ENCODE assay signal across 9 cellular contexts in the genomic region with DNA sequence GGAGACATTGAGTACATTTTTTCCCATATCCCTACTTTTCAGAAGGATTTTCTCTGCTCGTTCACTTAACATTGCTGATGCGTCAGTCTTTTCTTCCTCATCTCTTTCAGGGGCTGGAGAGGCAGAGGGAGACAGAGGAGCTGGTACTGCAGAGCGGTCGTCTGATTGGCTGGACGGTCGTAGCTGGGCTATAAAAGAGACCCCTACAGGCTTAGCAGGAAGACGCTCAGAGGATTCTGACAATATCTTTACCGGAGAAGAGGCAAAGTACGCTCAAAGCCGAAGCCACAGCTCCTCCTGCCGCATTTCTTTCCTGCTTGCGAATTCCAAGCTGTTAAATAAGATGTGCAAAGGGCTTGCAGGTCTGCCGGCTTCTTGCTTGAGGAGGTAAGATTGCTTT. TPM values are rescaled to one million over a fixed set of nuclear protein-coding genes. Genes with fewer than 3 reads are reported as not detected.
A peak's percentile ranks its signal among the peaks of the same experiment; 100 is the strongest.
DNase-seq lines count a peak whose midpoint lies in the region; ATAC-seq and TF ChIP-seq lines count a peak whose summit lies in the region.
"Had no signal": no experiment of that assay in that cellular context is flagged by ENCODE, and none has a peak within 500 bp of the region (broad histone marks: within the 10 kb centered on the region; RNA-seq: fewer than 3 reads in every experiment).

TSS of gene RGS4 (plus strand) at position 220 of the 400 bp plus-strand sequence. CDS start at position 344, 124 bp downstream.

- H3K4me3 ChIP-seq in parathyroid adenoma (ENCODE audit: low read depth, low read length) = no peak within 1 kb of the TSS

- CTCF ChIA-PET in CD4-positive, alpha-beta T cell (lab: Charles Lee) = no interaction called here

- no peaks in the 10 kb centered on the region for H3K4me1 Mint-ChIP-seq in activated T-cell treated with anti-CD3 and anti-CD28 coated beads, Interleukin-2, amount 50 U/mL, for 24 hours (ENCODE audit: low read depth)
- no peaks in the 10 kb centered on the region for H3K4me1 Mint-ChIP-seq in CD4-positive, alpha-beta T cell (ENCODE audit: low read depth)

- H3K4me1 ChIP-seq in parathyroid adenoma = no peaks in the 10 kb centered on the region

- intact Hi-C loops in Right ventricle myocardium inferior (cut with DNase I) = no loop called here
- intact Hi-C loops in CD4-positive, alpha-beta T cell (cut with DNase I, micrococcal nuclease) = no loop called here

- H3K27ac ChIP-seq in VCaP (peak within 1 kb of the TSS; percentile 67), parathyroid adenoma (no peak within 1 kb of the TSS)
- no peak within 1 kb of the TSS for H3K27ac ChIP-seq in CD4-positive, alpha-beta T cell (ENCODE audit: low read depth, low read length)

- no peak within 1 kb of the TSS for H2AFZ ChIP-seq in parathyroid adenoma

- no peaks in the 10 kb centered on the region for H3K79me2 ChIP-seq in parathyroid adenoma

- H3K27ac Mint-ChIP-seq in activated T-cell treated with anti-CD3 and anti-CD28 coated beads, Interleukin-2, amount 50 U/mL, for 24 hours = no peak within 1 kb of the TSS
- H3K27ac Mint-ChIP-seq in CD4-positive, alpha-beta T cell = no peak within 1 kb of the TSS

- H3K27me3 ChIP-seq in parathyroid adenoma (ENCODE audit: control insufficient read depth, insufficient read depth, low read length) = no peaks in the 10 kb centered on the region
- peaks cover 44% of the 10 kb centered on the region for H3K27me3 ChIP-seq in CD4-positive, alpha-beta T cell (ENCODE audit: control insufficient read depth, insufficient read depth, low read length)

- no peaks in the 10 kb centered on the region for H3K9me3 Mint-ChIP-seq in activated T-cell treated with anti-CD3 and anti-CD28 coated beads, Interleukin-2, amount 50 U/mL, for 24 hours
- no peaks in the 10 kb centered on the region for H3K9me3 Mint-ChIP-seq in CD4-positive, alpha-beta T cell

- peaks cover 59% of the 10 kb centered on the region for H3K27me3 Mint-ChIP-seq in activated T-cell treated with anti-CD3 and anti-CD28 coated beads, Interleukin-2, amount 50 U/mL, for 24 hours
- peaks cover 76% of the 10 kb centered on the region for H3K27me3 Mint-ChIP-seq in CD4-positive, alpha-beta T cell

- H3K4me3 Mint-ChIP-seq in activated T-cell treated with anti-CD3 and anti-CD28 coated beads, Interleukin-2, amount 50 U/mL, for 24 hours = no peak within 1 kb of the TSS
- no peak within 1 kb of the TSS for H3K4me3 Mint-ChIP-seq in CD4-positive, alpha-beta T cell

- H3K9ac ChIP-seq in parathyroid adenoma = no peak within 1 kb of the TSS

- peak within 1 kb of the TSS; percentile 18 for H3K4me2 ChIP-seq in parathyroid adenoma (ENCODE audit: low read length)

- ATAC-seq in Right ventricle myocardium inferior = peak; percentile 95
- no peak for ATAC-seq in CD4-positive, alpha-beta T cell (ENCODE audit: poor library complexity)

- H3K36me3 ChIP-seq in parathyroid adenoma (ENCODE audit: control insufficient read depth, insufficient read depth, low read length) = no peaks in the 10 kb centered on the region

- no peaks in the 10 kb centered on the region for H3K9me3 ChIP-seq in parathyroid adenoma (ENCODE audit: control insufficient read depth, low read length)
- no peaks in the 10 kb centered on the region for H3K9me3 ChIP-seq in CD4-positive, alpha-beta T cell (ENCODE audit: control insufficient read depth, low read length)

- POLR2A ChIA-PET in CD4-positive, alpha-beta T cell (lab: Charles Lee) = no interaction called here

- peak; percentile 78 for TF ChIP-seq CTCF in VCaP (conservative IDR thresholded peaks at IDR 0.05)
- TF ChIP-seq CTCF in parathyroid adenoma (IDR thresholded peaks at IDR 0.05) = no peak
- TF ChIP-seq CTCF in CD4-positive, alpha-beta T cell (IDR thresholded peaks at IDR 0.05) = no peak

- DNase-seq in HT-29 (ENCODE audit: low spot score) (peak; percentile 17), Right ventricle myocardium inferior (ENCODE audit: missing footprints) (peak; percentile 44), AML-193 (lab: John Stamatoyannopoulos, UW) (no peak)
- DNase-seq in activated T-cell treated with anti-CD3 and anti-CD28 coated beads, Interleukin-2, amount 50 U/mL, for 24 hours = no peak
- no peak for DNase-seq in stimulated activated naive CD4-positive, alpha-beta T cell (lab: John Stamatoyannopoulos, UW)
- no peak for DNase-seq in CD4-positive, alpha-beta T cell

- H3K36me3 Mint-ChIP-seq in activated T-cell treated with anti-CD3 and anti-CD28 coated beads, Interleukin-2, amount 50 U/mL, for 24 hours (ENCODE audit: low read depth) = no peaks in the 10 kb centered on the region
- H3K36me3 Mint-ChIP-seq in CD4-positive, alpha-beta T cell (ENCODE audit: low read depth) = no peaks in the 10 kb centered on the region

RNA-seq across cellular contexts. Expression of gene RGS4, which starts in this region (rescaled TPM):
- not detected in 2 replicates for total RNA-seq in HT-29 (2014; rRNA removed; shearing (Covaris generic))
- total RNA-seq in Right ventricle myocardium inferior = 0.92 TPM
- not detected for total RNA-seq in CD4-positive, alpha-beta T cell
- total RNA-seq: T-helper 2 cell treated with Interferon-gamma antibody and Interleukin-4, amounts not matched to agents 100 ng/mL and 5 ng/mL, for 36 hours had no signal

Comparison
In these comparisons a context has a peak if more than half of its experiments do, and no peak if none do; other contexts are left out.
1. Peak in DNase-seq in HT-29; RNA of the gene not detected or under 1 TPM.
2. Peak in DNase-seq and ATAC-seq in Right ventricle myocardium inferior; RNA of the gene not detected or under 1 TPM.